Comparison of ENCODE assay signal across 10 cellular contexts in genomic region chr12:49664591-49665146, GRCh38. TPM values are rescaled to one million over a fixed set of nuclear protein-coding genes. Genes with fewer than 3 reads are reported as not detected.
A peak's percentile ranks its signal among the peaks of the same experiment; 100 is the strongest.
DNase-seq lines count a peak whose midpoint lies in the region; ATAC-seq, FAIRE-seq and TF ChIP-seq lines count a peak whose summit lies in the region.
"Had no signal": no experiment of that assay in that cellular context is flagged by ENCODE, and none has a peak within 500 bp of the region (broad histone marks: within the 10 kb centered on the region; RNA-seq: fewer than 3 reads in every experiment).

No MANE protein-coding gene starts in this region.

- no peaks in the 10 kb centered on the region for H4K20me1 ChIP-seq in SK-N-SH (ENCODE audit: insufficient read depth)
- H4K20me1 ChIP-seq in K562 (replicated peaks; ENCODE audit: control insufficient read depth, insufficient read depth, low read length), result no peaks in the 10 kb centered on the region

- H3K79me2 ChIP-seq in SK-N-SH (ENCODE audit: insufficient read depth), result peaks cover 66% of the 10 kb centered on the region
- H3K79me2 ChIP-seq in K562 (ENCODE audit: control insufficient read depth, insufficient read depth, low read length), result no peaks in the 10 kb centered on the region

- H3K27ac ChIP-seq in SK-N-SH (ENCODE audit: low read depth in 2 of 2, low read length in 1 of 2), result peak overlapping the region in 1 of 2 experiments; percentile 89; a peak in 3 of 4 replicates
- peak overlapping the region; percentile 15; the same call in 1 of the 3 replicates for H3K27ac ChIP-seq in K562 (ENCODE audit: extremely low read depth, low read depth, low read length)
- H3K27ac ChIP-seq: A549, neutrophil had no signal

- H3K9me2 ChIP-seq in SK-N-SH, result no peaks in the 10 kb centered on the region

- in situ Hi-C loops in K562 (cut with MboI), result no loop called here

- TF ChIP-seq EP300 in SK-N-SH (IDR thresholded peaks at IDR 0.05; ENCODE audit: borderline replicate concordance in 1 of 2, low read depth in 1 of 2, low read length in 1 of 2), result no peak
- no peak for TF ChIP-seq EP300 in K562 (IDR thresholded peaks at IDR 0.05; ENCODE audit: low read length)

- POLR2A ChIA-PET in SK-N-SH (lab: Yijun Ruan, JAX), result interaction anchor here (0.9 to 2.3 kb wide), 2 partner anchors 9 to 10 kb away, joined by 3 to 12 read pairs; no protein-coding TSS in a partner anchor
- POLR2A ChIA-PET in K562 (lab: Yijun Ruan, JAX), result interaction anchor here (1.0 to 1.5 kb wide), 4 partner anchors 9 to 17 kb away, joined by 3 to 4 read pairs (median 3); no protein-coding TSS in a partner anchor

- ATAC-seq in SK-N-SH treated with all-trans-retinoic acid at 6 μM for 48 hours (no peak), HG03135 (IDR thresholded peaks at IDR 0.05; ENCODE audit: unreplicated experiment) (peak; percentile 57), K562 (no peak)
- ATAC-seq: A549 had no signal

- no peak for TF ChIP-seq POLR2A in K562 (conservative IDR thresholded peaks at IDR 0.05)

- peaks cover 19% of the 10 kb centered on the region for H3F3A ChIP-seq in SK-N-SH (replicated peaks; ENCODE audit: insufficient read depth)

- H3K4me2 ChIP-seq in SK-N-SH (no peak overlapping the region), K562 (ENCODE audit: insufficient read depth, low read length) (no peak overlapping the region)
- H3K4me2 ChIP-seq: A549 had no signal

- TF ChIP-seq CTCF in SK-N-SH (IDR thresholded peaks at IDR 0.05) (no peak), K562 (IDR thresholded peaks at IDR 0.05 in 2 of 3, conservative IDR thresholded peaks at IDR 0.05 in 1 of 3; ENCODE audit: insufficient read depth in 2 of 3, low read depth in 1 of 3, low read length in 3 of 3) (no peak)

- H3K4me1 ChIP-seq in SK-N-SH (ENCODE audit: control insufficient read depth in 1 of 2, insufficient read depth in 2 of 2, low read depth in 1 of 2, low read length in 1 of 2), result peaks cover 20 to 29% of the 10 kb centered on the region in 2 experiments; a peak in 3 of 4 replicates
- peaks cover 13 to 26% of the 10 kb centered on the region in 2 experiments; a peak in 4 of 5 replicates for H3K4me1 ChIP-seq in K562 (replicated peaks in 1 of 2; ENCODE audit: control insufficient read depth in 2 of 2, insufficient read depth in 2 of 2, low read length in 2 of 2)
- H3K4me1 ChIP-seq: A549 had no signal

- H2AFZ ChIP-seq in SK-N-SH (ENCODE audit: low read depth) (no peak overlapping the region), K562 (ENCODE audit: low read depth, low read length) (no peak overlapping the region)

- H3K9ac ChIP-seq in SK-N-SH (no peak overlapping the region), K562 (ENCODE audit: insufficient read depth in 1 of 2, low read depth in 2 of 2, low read length in 2 of 2) (peak overlapping the region in 1 of 2 experiments; percentile 14; a peak in 1 of 4 replicates)

- intact Hi-C loops in K562 (cut with micrococcal nuclease) (no loop called here), posterior vena cava (cut with DNase I) (no loop called here)

- TF ChIP-seq RAD21 in SK-N-SH (IDR thresholded peaks at IDR 0.05; ENCODE audit: low read length) (no peak), K562 (CRISPR knock-in tag; conservative IDR thresholded peaks at IDR 0.05 in 1 of 2, IDR thresholded peaks at IDR 0.05 in 1 of 2) (no peak)

- CTCF ChIA-PET in SK-N-SH (lab: Yijun Ruan, JAX), result interaction anchor here (0.8 to 2.6 kb wide), 5 partner anchors 8 to 307 kb away, joined by 3 to 22 read pairs (median 5); no protein-coding TSS in a partner anchor
- CTCF ChIA-PET in K562 (lab: Yijun Ruan, JAX; ENCODE audit: low intra/inter-chr PET ratio), result no interaction called here

- peak; percentile 40 for DNase-seq in SK-N-SH
- no peak for DNase-seq in K562 (ENCODE audit: extremely low read depth in 1 of 4, low spot score in 3 of 4)
- DNase-seq in posterior vena cava (ENCODE audit: low spot score), result peak; percentile 32
- DNase-seq in SKM-1 (lab: John Stamatoyannopoulos, UW; ENCODE audit: unreplicated experiment), result no peak
- no peak for DNase-seq in AG08396 (ENCODE audit: low spot score)
- DNase-seq in DMS79 (lab: John Stamatoyannopoulos, UW), result no peak

- H3K36me3 ChIP-seq in SK-N-SH (replicated peaks in 1 of 2; ENCODE audit: control insufficient read depth in 1 of 2, insufficient read depth in 2 of 2, low read length in 1 of 2), result peaks cover 4 to 5% of the 10 kb centered on the region in 2 experiments
- peaks cover 10% of the 10 kb centered on the region; the same call in 1 of the 3 replicates for H3K36me3 ChIP-seq in K562 (ENCODE audit: control insufficient read depth, insufficient read depth, low read length)

- no peak overlapping the region for H3K4me3 ChIP-seq in SK-N-SH (ENCODE audit: low read depth in 2 of 2, low read length in 1 of 2)
- H3K4me3 ChIP-seq in K562, result no peak overlapping the region
- H3K4me3 ChIP-seq: A549 had no signal

- no peaks in the 10 kb centered on the region for H3K27me3 ChIP-seq in SK-N-SH (ENCODE audit: insufficient read depth)
- H3K27me3 ChIP-seq in K562 (ENCODE audit: control insufficient read depth in 2 of 2, insufficient read depth in 2 of 2, low read length in 2 of 2), result no peaks in the 10 kb centered on the region
- H3K27me3 ChIP-seq: neutrophil had no signal

- no TSS peak for BruUV-seq in K562 (replicated peaks; lab: Mats Ljungman, UMichigan)

- WGBS in SK-N-SH (ENCODE audit: low lambda C conversion rate), result 82% methylated on average over 4 of the region's 4 CpGs
- WGBS in K562 (ENCODE audit: insufficient coverage, low coverage, missing lambda C conversion rate), result 78% methylated on average over 4 of the region's 4 CpGs

- H3K9me3 ChIP-seq in SK-N-SH, result no peaks in the 10 kb centered on the region
- H3K9me3 ChIP-seq in K562 (replicated peaks; ENCODE audit: control insufficient read depth, insufficient read depth, low read depth, low read length), result no peaks in the 10 kb centered on the region
- H3K9me3 ChIP-seq: A549, neutrophil had no signal

- no peaks in the 10 kb centered on the region for H3K9me1 ChIP-seq in K562 (ENCODE audit: control insufficient read depth, insufficient read depth, low read length)

- no peak for FAIRE-seq in K562 (lab: Jason Lieb, UNC)
- FAIRE-seq: A549 had no signal

RNA-seq across cellular contexts. Expression of gene PRPF40B, which starts 41.3 kb away (rescaled TPM):
- polyA plus RNA-seq in SK-N-SH (2012; rRNA removed) (24.3 and 27.0 TPM in 2 replicates), K562 (2011; rRNA removed) (4.5 and 5.2 TPM in 2 replicates), K562 (2014; fragmentation: Illumina TruSeq; extraction: Trizol) (4.6 and 5.1 TPM in 2 replicates), K562 (2014; fragmentation: Nextera tagmentation; extraction: Ambion mirVana) (under 1 TPM; 0.55 to 0.85 TPM), K562 (2014; rRNA removed) (7.8 and 10.0 TPM in 2 replicates)
- polyA plus RNA-seq in SK-N-SH (2012; cell fraction: cytosol; rRNA removed), result 11.2 and 14.6 TPM in 2 replicates
- polyA plus RNA-seq in SK-N-SH (2012; cell fraction: nucleus; rRNA removed), result 125 TPM in 2 replicates
- 27.4 and 49.5 TPM in 2 replicates for total RNA-seq in K562 (2011; cell fraction: chromatin; rRNA removed; ENCODE audit: low replicate concordance)
- total RNA-seq in K562 (2011; cell fraction: nucleolus; rRNA removed), result 25.0 and 28.2 TPM in 2 replicates
- 29.6 and 35.8 TPM in 2 replicates for total RNA-seq in K562 (2011; cell fraction: nucleoplasm; rRNA removed)
- total RNA-seq in K562 (2014; rRNA removed) (5.7 and 7.1 TPM in 2 replicates), K562 (2014; rRNA removed; fragmentation: Illumina TruSeq; extraction: Trizol) (5.0 and 5.8 TPM in 2 replicates), K562 (2015; rRNA removed; fragmentation: Illumina TruSeq; extraction: Trizol) (4.8 TPM in 2 replicates), K562 (2021) (8.5 and 10.6 TPM in 2 replicates), posterior vena cava (10 to 100 TPM; 16.2 to 20.7 TPM)
- 2.2 and 3.2 TPM in 2 replicates for polyA plus RNA-seq in K562 (2011; cell fraction: cytosol; rRNA removed)
- 40.9 and 42.4 TPM in 2 replicates for polyA plus RNA-seq in K562 (2011; cell fraction: nucleus; rRNA removed)
- 6.1 and 6.4 TPM in 2 replicates for polyA plus RNA-seq in K562 (2012)
- polyA minus RNA-seq in K562 (2011; rRNA and poly(A)+ RNA removed), result 4.4 and 4.5 TPM in 2 replicates
- polyA minus RNA-seq in K562 (2011; cell fraction: cytosol; rRNA and poly(A)+ RNA removed), result 1.5 and 3.0 TPM in 2 replicates
- 9.7 and 12.3 TPM in 2 replicates for polyA minus RNA-seq in K562 (2011; cell fraction: nucleus; rRNA and poly(A)+ RNA removed)

RNA-seq across cellular contexts. Expression of gene FMNL3, which starts 42.5 kb away (rescaled TPM):
- 10.2 and 13.1 TPM in 2 replicates for polyA plus RNA-seq in SK-N-SH (2012; rRNA removed)
- polyA plus RNA-seq in SK-N-SH (2012; cell fraction: cytosol; rRNA removed), result 6.6 and 8.8 TPM in 2 replicates
- 19.5 and 24.9 TPM in 2 replicates for polyA plus RNA-seq in SK-N-SH (2012; cell fraction: nucleus; rRNA removed)
- 38.8 and 46.8 TPM in 2 replicates for total RNA-seq in K562 (2011; cell fraction: chromatin; rRNA removed; ENCODE audit: low replicate concordance)
- 17.4 and 19.8 TPM in 2 replicates for total RNA-seq in K562 (2011; cell fraction: nucleolus; rRNA removed)
- total RNA-seq in K562 (2011; cell fraction: nucleoplasm; rRNA removed), result 20.3 and 21.7 TPM in 2 replicates
- total RNA-seq in K562 (2014; rRNA removed), result 8.8 and 9.5 TPM in 2 replicates
- total RNA-seq in K562 (2014; rRNA removed; fragmentation: Illumina TruSeq; extraction: Trizol), result 6.8 and 7.9 TPM in 2 replicates
- 6.4 and 7.1 TPM in 2 replicates for total RNA-seq in K562 (2015; rRNA removed; fragmentation: Illumina TruSeq; extraction: Trizol)
- 11.1 and 14.4 TPM in 2 replicates for total RNA-seq in K562 (2021)
- 6.9 and 7.0 TPM in 2 replicates for polyA plus RNA-seq in K562 (2011; rRNA removed)
- polyA plus RNA-seq in K562 (2011; cell fraction: cytosol; rRNA removed), result 5.4 and 7.5 TPM in 2 replicates
- 22.2 and 25.7 TPM in 2 replicates for polyA plus RNA-seq in K562 (2011; cell fraction: nucleus; rRNA removed)
- polyA plus RNA-seq in K562 (2012), result 8.6 and 13.4 TPM in 2 replicates
- 6.7 and 7.7 TPM in 2 replicates for polyA plus RNA-seq in K562 (2014; fragmentation: Illumina TruSeq; extraction: Trizol)
- polyA plus RNA-seq in K562 (2014; fragmentation: Nextera tagmentation; extraction: Ambion mirVana), result under 1 TPM; 0.49 to 0.53 TPM
- 5.4 and 7.4 TPM in 2 replicates for polyA plus RNA-seq in K562 (2014; rRNA removed)
- polyA minus RNA-seq in K562 (2011; rRNA and poly(A)+ RNA removed), result 17.9 and 21.0 TPM in 2 replicates
- polyA minus RNA-seq in K562 (2011; cell fraction: cytosol; rRNA and poly(A)+ RNA removed), result 8.6 and 11.9 TPM in 2 replicates
- 8.9 and 16.9 TPM in 2 replicates for polyA minus RNA-seq in K562 (2011; cell fraction: nucleus; rRNA and poly(A)+ RNA removed)
- total RNA-seq in posterior vena cava, result 10 to 100 TPM; 16.6 to 27.9 TPM

RNA-seq across cellular contexts. Expression of gene FAM186B, which starts 59.2 kb away (rescaled TPM):
- polyA plus RNA-seq in SK-N-SH (2012; rRNA removed), result 0.16 and 0.24 TPM in 2 replicates
- polyA plus RNA-seq in SK-N-SH (2012; cell fraction: cytosol; rRNA removed), result 0.09 and 0.18 TPM in 2 replicates
- 0.80 and 0.93 TPM in 2 replicates for polyA plus RNA-seq in SK-N-SH (2012; cell fraction: nucleus; rRNA removed)
- total RNA-seq in K562 (2011; cell fraction: chromatin; rRNA removed; ENCODE audit: low replicate concordance), result 0.35 and 0.39 TPM in 2 replicates
- 0.26 and 0.33 TPM in 2 replicates for total RNA-seq in K562 (2011; cell fraction: nucleolus; rRNA removed)
- 0.38 and 0.44 TPM in 2 replicates for total RNA-seq in K562 (2011; cell fraction: nucleoplasm; rRNA removed)
- total RNA-seq in K562 (2014; rRNA removed), result 0.12 and 0.23 TPM in 2 replicates
- 0.15 and 0.16 TPM in 2 replicates for total RNA-seq in K562 (2014; rRNA removed; fragmentation: Illumina TruSeq; extraction: Trizol)
- total RNA-seq in K562 (2015; rRNA removed; fragmentation: Illumina TruSeq; extraction: Trizol), result 0.14 and 0.19 TPM in 2 replicates
- total RNA-seq in K562 (2021), result 0.18 TPM in 2 replicates
- polyA plus RNA-seq in K562 (2011; rRNA removed), result 0.07 and 0.15 TPM in 2 replicates
- polyA plus RNA-seq in K562 (2011; cell fraction: cytosol; rRNA removed), result 0.07 and 0.22 TPM in 2 replicates
- 0.15 and 0.17 TPM in 2 replicates for polyA plus RNA-seq in K562 (2011; cell fraction: nucleus; rRNA removed)
- polyA plus RNA-seq in K562 (2012), result 0.61 and 0.97 TPM in 2 replicates
- polyA plus RNA-seq in K562 (2014; fragmentation: Illumina TruSeq; extraction: Trizol), result 0.18 and 0.22 TPM in 2 replicates
- under 1 TPM; 0.10 to 0.42 TPM for polyA plus RNA-seq in K562 (2014; fragmentation: Nextera tagmentation; extraction: Ambion mirVana)
- polyA plus RNA-seq in K562 (2014; rRNA removed), result 0.08 and 0.20 TPM in 2 replicates
- polyA minus RNA-seq in K562 (2011; rRNA and poly(A)+ RNA removed), result 0.42 TPM in 1 of 2 replicates, not detected in the other
- not detected in 2 replicates for polyA minus RNA-seq in K562 (2011; cell fraction: cytosol; rRNA and poly(A)+ RNA removed)
- polyA minus RNA-seq in K562 (2011; cell fraction: nucleus; rRNA and poly(A)+ RNA removed), result 0.13 and 0.22 TPM in 2 replicates
- under 1 TPM in 1 of 2 donors, not detected in 1; 0.14 TPM for total RNA-seq in posterior vena cava

Comparison
In these comparisons a context has a peak if more than half of its experiments do, and no peak if none do; other contexts are left out.
1. DNase-seq: peak in SK-N-SH (single experiment) and posterior vena cava (single experiment); none in K562 (0 of 4), SKM-1 (single experiment), AG08396 (single experiment) and DMS79 (single experiment).